In the genomic region with DNA sequence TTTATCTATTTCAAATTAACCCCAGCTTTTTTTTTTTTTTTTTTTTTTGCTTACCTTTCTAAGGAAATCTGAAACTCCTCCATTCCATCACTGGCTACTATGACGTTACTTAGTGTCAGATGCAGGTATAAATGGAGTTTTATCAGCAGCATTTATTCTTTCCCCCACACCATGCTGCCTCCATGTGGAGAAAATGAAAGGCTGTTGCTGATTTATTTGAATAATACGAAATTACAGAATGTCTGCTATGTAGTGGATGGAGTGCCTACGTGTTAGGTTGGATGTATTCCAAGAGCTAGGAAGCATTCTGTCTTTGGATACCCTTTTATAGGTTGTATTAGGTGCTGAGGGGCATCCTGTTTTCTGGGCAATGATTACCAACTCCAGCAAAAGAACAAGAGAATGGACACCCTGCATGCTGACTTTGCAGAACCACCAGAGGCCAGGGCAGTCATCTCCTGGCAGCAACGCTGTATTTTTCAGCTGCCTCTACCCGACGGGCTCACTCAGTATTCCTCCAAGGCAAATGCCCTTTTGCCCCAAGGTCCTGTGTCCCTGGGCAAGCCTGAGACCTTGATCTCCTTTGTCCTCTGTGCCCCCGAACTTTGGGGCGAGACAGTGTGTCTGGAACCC, we compare ENCODE assay signal across 10 cellular contexts.
DNase-seq lines count a peak whose midpoint lies in the region; ATAC-seq and TF ChIP-seq lines count a peak whose summit lies in the region.
"Had no signal": no experiment of that assay in that cellular context is flagged by ENCODE, and none has a peak within 500 bp of the region (broad histone marks: within the 10 kb centered on the region; RNA-seq: fewer than 3 reads in every experiment).

No MANE protein-coding gene starts in this region.

- no peak for TF ChIP-seq POLR2A in gastrocnemius medialis (IDR thresholded peaks at IDR 0.05)

- DNase-seq in AG08396 (ENCODE audit: low spot score) (peak; percentile 17), HT-29 (ENCODE audit: low spot score) (peak; percentile 67), brain microvascular endothelial cell (peak; percentile 3), lower lobe of right lung (no peak), gastrocnemius medialis (no peak)
- no peak for DNase-seq in NK-92 treated with Interleukin-12 subunit alpha and Interleukin-12 subunit beta, amount 100 ng/mL, for 24 hours (lab: John Stamatoyannopoulos, UW)
- DNase-seq: GF-D8, KG1 had no signal

- ATAC-seq in lower lobe of right lung = peak in 1 of 2 donors; percentile 41
- no peak for ATAC-seq in gastrocnemius medialis
- ATAC-seq in GM21737 (IDR thresholded peaks at IDR 0.05; ENCODE audit: unreplicated experiment) = no peak
- ATAC-seq in GM19324 (IDR thresholded peaks at IDR 0.05; ENCODE audit: low FRiP score, unreplicated experiment) = no peak

- H3K4me3 ChIP-seq in brain microvascular endothelial cell (ENCODE audit: low read depth, low read length) (no peak overlapping the region), lower lobe of right lung (no peak overlapping the region), gastrocnemius medialis (no peak overlapping the region)

- no peaks in the 10 kb centered on the region for H3K9me3 ChIP-seq in lower lobe of right lung
- no peaks in the 10 kb centered on the region for H3K9me3 ChIP-seq in gastrocnemius medialis

- H3K27ac ChIP-seq in brain microvascular endothelial cell = no peak overlapping the region
- H3K27ac ChIP-seq in lower lobe of right lung = no peak overlapping the region
- no peak overlapping the region for H3K27ac ChIP-seq in gastrocnemius medialis

- H3K36me3 ChIP-seq in brain microvascular endothelial cell (replicated peaks) = no peaks in the 10 kb centered on the region
- no peaks in the 10 kb centered on the region for H3K36me3 ChIP-seq in lower lobe of right lung
- H3K36me3 ChIP-seq in gastrocnemius medialis = no peaks in the 10 kb centered on the region

- in situ Hi-C loops in brain microvascular endothelial cell (cut with HindIII; ENCODE audit: low pct_ligation_motif_present, low sequenced_read_pairs) = no loop called here
- in situ Hi-C loops in gastrocnemius medialis (cut with MboI; ENCODE audit: low sequenced_read_pairs in 4 of 4) = no loop called here

- peak; percentile 56 for TF ChIP-seq CTCF in brain microvascular endothelial cell (IDR thresholded peaks at IDR 0.05; ENCODE audit: low read depth, low read length, missing control alignments)
- peak; percentile 33 for TF ChIP-seq CTCF in lower lobe of right lung (IDR thresholded peaks at IDR 0.05)
- TF ChIP-seq CTCF in gastrocnemius medialis (IDR thresholded peaks at IDR 0.05 in 4 of 5, conservative IDR thresholded peaks at IDR 0.05 in 1 of 5) = no peak

- H3K27me3 ChIP-seq in brain microvascular endothelial cell (replicated peaks) (no peaks in the 10 kb centered on the region), lower lobe of right lung (ENCODE audit: low read depth) (no peaks in the 10 kb centered on the region), gastrocnemius medialis (peaks cover 0 to 3% (median 0%) of the 10 kb centered on the region in 3 donors)

- intact Hi-C loops in lower lobe of right lung (cut with DNase I) (no loop called here), gastrocnemius medialis (cut with DNase I; ENCODE audit: low total_unique reads) (loop anchor here (2.0 kb wide), 1 partner anchor 473 kb away; no protein-coding TSS in a partner anchor)

- H3K4me1 ChIP-seq in lower lobe of right lung (no peaks in the 10 kb centered on the region), gastrocnemius medialis (no peaks in the 10 kb centered on the region)

Comparison
In these comparisons a context has a peak if more than half of its experiments do, and no peak if none do; other contexts are left out.
1. DNase-seq: peak in AG08396 (single experiment), HT-29 (single experiment) and brain microvascular endothelial cell (single experiment); none in lower lobe of right lung (single experiment), gastrocnemius medialis (0 of 2) and NK-92 treated with Interleukin-12 subunit alpha and Interleukin-12 subunit beta, amount 100 ng/mL, for 24 hours (single experiment).
2. CTCF ChIP-seq: peak in brain microvascular endothelial cell (single experiment) and lower lobe of right lung (single experiment); none in gastrocnemius medialis (0 of 5).